8 cellular contexts compared by ENCODE assay signal in genomic region chr15:29139540-29140459, GRCh38.
DNase-seq lines count a peak whose midpoint lies in the region; ATAC-seq, FAIRE-seq and TF ChIP-seq lines count a peak whose summit lies in the region.

No MANE protein-coding gene starts in this region.

- H3K9me3 ChIP-seq in NT2/D1 (ENCODE audit: insufficient read depth, low read length) (no peaks in the 10 kb centered on the region), pancreas (no peaks in the 10 kb centered on the region), aorta (ENCODE audit: control insufficient read depth, low read length) (no peaks in the 10 kb centered on the region)

- TF ChIP-seq CTCF in pancreas (IDR thresholded peaks at IDR 0.05): peak; percentile 80 to 91 (median 88)

- H3K27me3 Mint-ChIP-seq in activated T-helper 1 cell treated with anti-CD3 and anti-CD28 coated beads, Interleukin-12 subunit alpha, Interleukin-12 subunit beta, Interleukin-2, Interleukin-4 antibody, amounts not matched to agents 30 ng/mL and 10 ng/mL and 1 ng/mL, durations not matched to agents 14 hours and 24 hours and 36 hours (ENCODE audit: insufficient read depth): peaks cover 10% of the 10 kb centered on the region

- no peak overlapping the region for H3K4me3 Mint-ChIP-seq in activated T-helper 1 cell treated with anti-CD3 and anti-CD28 coated beads, Interleukin-12 subunit alpha, Interleukin-12 subunit beta, Interleukin-2, Interleukin-4 antibody, amounts not matched to agents 30 ng/mL and 10 ng/mL and 1 ng/mL, durations not matched to agents 14 hours and 24 hours and 36 hours

- no peaks in the 10 kb centered on the region for H3K36me3 Mint-ChIP-seq in activated T-helper 1 cell treated with anti-CD3 and anti-CD28 coated beads, Interleukin-12 subunit alpha, Interleukin-12 subunit beta, Interleukin-2, Interleukin-4 antibody, amounts not matched to agents 30 ng/mL and 10 ng/mL and 1 ng/mL, durations not matched to agents 14 hours and 24 hours and 36 hours (ENCODE audit: low read depth)

- no peaks in the 10 kb centered on the region for H3K9me3 Mint-ChIP-seq in activated T-helper 1 cell treated with anti-CD3 and anti-CD28 coated beads, Interleukin-12 subunit alpha, Interleukin-12 subunit beta, Interleukin-2, Interleukin-4 antibody, amounts not matched to agents 30 ng/mL and 10 ng/mL and 1 ng/mL, durations not matched to agents 14 hours and 24 hours and 36 hours

- no peak for FAIRE-seq in pancreas (lab: Jason Lieb, UNC)

- peak overlapping the region; percentile 1 for H3K4me3 ChIP-seq in NT2/D1 (ENCODE audit: insufficient read length, low read depth)
- H3K4me3 ChIP-seq in pancreas: peak overlapping the region in 3 of 4 donors; percentile 5 to 30 (median 29)
- no peak overlapping the region for H3K4me3 ChIP-seq in aorta (ENCODE audit: low read length in 2 of 2)

- peaks cover 6% of the 10 kb centered on the region for H3K4me1 Mint-ChIP-seq in activated T-helper 1 cell treated with anti-CD3 and anti-CD28 coated beads, Interleukin-12 subunit alpha, Interleukin-12 subunit beta, Interleukin-2, Interleukin-4 antibody, amounts not matched to agents 30 ng/mL and 10 ng/mL and 1 ng/mL, durations not matched to agents 14 hours and 24 hours and 36 hours (ENCODE audit: low read depth)

- H3K9ac ChIP-seq in NT2/D1 (ENCODE audit: insufficient read length, low read depth): no peak overlapping the region

- no peak overlapping the region for H3K27ac Mint-ChIP-seq in activated T-helper 1 cell treated with anti-CD3 and anti-CD28 coated beads, Interleukin-12 subunit alpha, Interleukin-12 subunit beta, Interleukin-2, Interleukin-4 antibody, amounts not matched to agents 30 ng/mL and 10 ng/mL and 1 ng/mL, durations not matched to agents 14 hours and 24 hours and 36 hours

- H3K27me3 ChIP-seq in NT2/D1 (ENCODE audit: insufficient read depth, insufficient read length): peaks cover 10% of the 10 kb centered on the region
- H3K27me3 ChIP-seq in pancreas: no peaks in the 10 kb centered on the region
- no peaks in the 10 kb centered on the region for H3K27me3 ChIP-seq in aorta (ENCODE audit: control insufficient read depth in 1 of 2, insufficient read depth in 2 of 2, low read length in 1 of 2)

- ATAC-seq in HG02588 (IDR thresholded peaks at IDR 0.05; ENCODE audit: unreplicated experiment) (peak; percentile 56), pancreas (peak; percentile 93 to 99 (median 97)), aorta (ENCODE audit: low FRiP score) (peak; percentile 58), HG02938 (IDR thresholded peaks at IDR 0.05; ENCODE audit: unreplicated experiment) (no peak)

- WGBS in pancreas, 2 donors: 10 to 13% methylated on average over 31 of the region's 31 CpGs
- 15 to 19% methylated on average over 31 of the region's 31 CpGs for WGBS in aorta, 2 donors

- no peaks in the 10 kb centered on the region for H3K4me1 ChIP-seq in NT2/D1 (ENCODE audit: insufficient read depth, insufficient read length)
- no peaks in the 10 kb centered on the region for H3K4me1 ChIP-seq in pancreas
- H3K4me1 ChIP-seq in aorta (ENCODE audit: control insufficient read depth in 1 of 2, insufficient read depth in 2 of 2, low read length in 2 of 2): no peaks in the 10 kb centered on the region

- no peaks in the 10 kb centered on the region for H3K36me3 ChIP-seq in NT2/D1 (ENCODE audit: insufficient read depth, insufficient read length, low read length)
- no peaks in the 10 kb centered on the region for H3K36me3 ChIP-seq in pancreas
- no peaks in the 10 kb centered on the region for H3K36me3 ChIP-seq in aorta (ENCODE audit: control insufficient read depth in 1 of 2, insufficient read depth in 2 of 2, low read length in 1 of 2)

- DNase-seq in ELF-1 (ENCODE audit: low read depth, low spot score) (peak; percentile 91), NT2/D1 (ENCODE audit: low read depth, low spot score) (peak; percentile 51), foreskin melanocyte (peak; percentile 29), pancreas (peak in 5 of 6 donors; percentile 31 to 91 (median 72)), aorta (no peak)
- DNase-seq in activated T-helper 1 cell treated with anti-CD3 and anti-CD28 coated beads, Interleukin-12 subunit alpha, Interleukin-12 subunit beta, Interleukin-2, Interleukin-4 antibody, amounts not matched to agents 30 ng/mL and 10 ng/mL and 1 ng/mL, durations not matched to agents 14 hours and 24 hours and 36 hours (ENCODE audit: low spot score): peak; percentile 27

- intact Hi-C loops in activated T-helper 1 cell treated with anti-CD3 and anti-CD28 coated beads, Interleukin-12 subunit alpha, Interleukin-12 subunit beta, Interleukin-2, Interleukin-4 antibody, amounts not matched to agents 30 ng/mL and 10 ng/mL and 1 ng/mL, durations not matched to agents 14 hours and 24 hours and 36 hours (cut with micrococcal nuclease): no loop called here
- intact Hi-C loops in pancreas (cut with DNase I) (no loop called here), aorta (cut with DNase I) (loop anchor here in 1 of 2 donors (10.0 kb wide), 1 partner anchor 435 kb away; a partner anchor contains a TSS)

- H3K27ac ChIP-seq in pancreas (no peak overlapping the region), aorta (ENCODE audit: low read depth in 1 of 2, low read length in 2 of 2) (no peak overlapping the region)

Comparison
In these comparisons a context has a peak if more than half of its experiments do, and no peak if none do; other contexts are left out.
1. DNase-seq: peak in ELF-1 (single experiment), NT2/D1 (single experiment), activated T-helper 1 cell treated with anti-CD3 and anti-CD28 coated beads, Interleukin-12 subunit alpha, Interleukin-12 subunit beta, Interleukin-2, Interleukin-4 antibody, amounts not matched to agents 30 ng/mL and 10 ng/mL and 1 ng/mL, durations not matched to agents 14 hours and 24 hours and 36 hours (single experiment), foreskin melanocyte (single experiment) and pancreas (5 of 6); none in aorta (0 of 2).
2. H3K4me3 ChIP-seq: peak in NT2/D1 (single experiment) and pancreas (3 of 4); none in aorta (0 of 2).